In genomic region chr1:101506541-101507164, GRCh38 we compare ENCODE assay signal across 7 cellular contexts.
DNase-seq lines count a peak whose midpoint lies in the region; ATAC-seq, FAIRE-seq and TF ChIP-seq lines count a peak whose summit lies in the region.

No MANE protein-coding gene starts in this region.

- no peaks in the 10 kb centered on the region for H4K20me1 ChIP-seq in HepG2 (ENCODE audit: insufficient read depth, low read length)

- TF ChIP-seq EP300 in HepG2 (IDR thresholded peaks at IDR 0.05; ENCODE audit: low read depth in 2 of 2, low read length in 2 of 2) = no peak
- TF ChIP-seq EP300 in HepG2 (CRISPR knock-in tag; IDR thresholded peaks at IDR 0.05; ENCODE audit: borderline replicate concordance) = no peak

- intact Hi-C loops in HepG2 (cut with micrococcal nuclease; ENCODE audit: unreplicated experiment) = loop anchor here (5.0 kb wide), 1 partner anchor 926 kb away; no protein-coding TSS in a partner anchor
- intact Hi-C loops in thyroid gland (cut with DNase I) = no loop called here

- CTCF ChIA-PET in HepG2 (lab: Yijun Ruan, JAX; ENCODE audit: low intra/inter-chr PET ratio, low total read pairs) = no interaction called here

- TF ChIP-seq POLR2A in HepG2 (IDR thresholded peaks at IDR 0.05; ENCODE audit: insufficient read depth in 1 of 2, low read depth in 2 of 2, low read length in 2 of 2) = no peak
- TF ChIP-seq POLR2A in thyroid gland (IDR thresholded peaks at IDR 0.05) = no peak

- ATAC-seq in GM19397 (IDR thresholded peaks at IDR 0.05; ENCODE audit: unreplicated experiment) (peak; percentile 66), HepG2 (peak; percentile 75)

- H3K4me1 ChIP-seq in HepG2 (ENCODE audit: insufficient read depth, low read length) = no peaks in the 10 kb centered on the region
- no peaks in the 10 kb centered on the region for H3K4me1 ChIP-seq in thyroid gland

- 0% methylated on average over 1 of the region's 1 CpG for WGBS in HepG2 (ENCODE audit: low lambda C conversion rate)
- WGBS in thyroid gland, 2 donors = 55 to 96% methylated on average over 1 of the region's 1 CpG

- H3K4me3 ChIP-seq in HL-60 (replicated peaks; ENCODE audit: insufficient read depth, low read length) (no peak overlapping the region), brain microvascular endothelial cell (ENCODE audit: low read depth, low read length) (no peak overlapping the region), HepG2 (replicated peaks in 1 of 3; ENCODE audit: insufficient read depth in 1 of 3, low read depth in 2 of 3, low read length in 3 of 3) (no peak overlapping the region), thyroid gland (replicated peaks in 1 of 3) (no peak overlapping the region)

- H3K27me3 ChIP-seq in HL-60 (ENCODE audit: insufficient read depth, poor library complexity, severe bottlenecking) (no peaks in the 10 kb centered on the region), brain microvascular endothelial cell (replicated peaks) (no peaks in the 10 kb centered on the region), HepG2 (ENCODE audit: control insufficient read depth in 1 of 2, insufficient read depth in 2 of 2, low read length in 2 of 2) (no peaks in the 10 kb centered on the region), thyroid gland (no peaks in the 10 kb centered on the region)

- no peak overlapping the region for H3K27ac ChIP-seq in HL-60 (replicated peaks)
- H3K27ac ChIP-seq in brain microvascular endothelial cell = no peak overlapping the region
- H3K27ac ChIP-seq in HepG2 (ENCODE audit: extremely low read length, insufficient read depth, low read length) = no peak overlapping the region
- no peak overlapping the region for H3K27ac ChIP-seq in thyroid gland

- FAIRE-seq in HepG2 (lab: Jason Lieb, UNC) = no peak

- no peaks in the 10 kb centered on the region for H3K79me2 ChIP-seq in HepG2 (ENCODE audit: insufficient read depth, low read length)

- no TSS peak for BruUV-seq in HepG2 (replicated peaks; lab: Mats Ljungman, UMichigan)

- TF ChIP-seq CTCF in HL-60 (IDR thresholded peaks at IDR 0.05; ENCODE audit: insufficient read depth, low read length) (peak; percentile 59), brain microvascular endothelial cell (IDR thresholded peaks at IDR 0.05; ENCODE audit: low read depth, low read length, missing control alignments) (peak; percentile 68), HepG2 (CRISPR knock-in tag; IDR thresholded peaks at IDR 0.05) (peak; percentile 59), thyroid gland (IDR thresholded peaks at IDR 0.05) (peak; percentile 32 to 77 (median 38))

- H3K36me3 ChIP-seq in brain microvascular endothelial cell (replicated peaks) = no peaks in the 10 kb centered on the region
- H3K36me3 ChIP-seq in HepG2 (replicated peaks in 1 of 2; ENCODE audit: control insufficient read depth in 1 of 2, insufficient read depth in 2 of 2, low read length in 2 of 2) = no peaks in the 10 kb centered on the region
- H3K36me3 ChIP-seq in thyroid gland = no peaks in the 10 kb centered on the region

- TF ChIP-seq RAD21 in HepG2 (CRISPR knock-in tag; IDR thresholded peaks at IDR 0.05) = no peak

- DNase-seq in Daoy (ENCODE audit: low read depth) (peak; percentile 19), HL-60 (ENCODE audit: low read depth in 1 of 2, low spot score in 1 of 2) (peak; percentile 27 to 31), RKO (ENCODE audit: low spot score) (peak; percentile 29), brain microvascular endothelial cell (peak; percentile 56), HepG2 (ENCODE audit: low spot score) (peak; percentile 44), thyroid gland (peak; percentile 6 to 13)

- in situ Hi-C loops in brain microvascular endothelial cell (cut with HindIII; ENCODE audit: low pct_ligation_motif_present, low sequenced_read_pairs) = no loop called here
- in situ Hi-C loops in HepG2 (cut with HindIII; ENCODE audit: extremely low pct_ligation_motif_present, low pct_unique_long_range_greater_than_20kb) = loop anchor here (25.0 kb wide), 3 partner anchors 931 to 1956 kb away; no protein-coding TSS in a partner anchor

- no peak overlapping the region for H2AFZ ChIP-seq in HepG2 (ENCODE audit: low read length)

- no peak overlapping the region for H3K4me2 ChIP-seq in HepG2 (ENCODE audit: low read depth, low read length)

- no peak overlapping the region for H3K9ac ChIP-seq in HepG2 (ENCODE audit: insufficient read depth, low read depth, low read length)

- POLR2A ChIA-PET in HepG2 (lab: Yijun Ruan, JAX) = no interaction called here

- H3K9me3 ChIP-seq in HepG2 (ENCODE audit: low read length) = no peaks in the 10 kb centered on the region
- H3K9me3 ChIP-seq in thyroid gland = no peaks in the 10 kb centered on the region

TF ChIP-seq in HepG2, 621 proteins besides CTCF, POLR2A, EP300 and RAD21:
- no peak for TF ChIP-seq PAX8 (CRISPR knock-in tag; IDR thresholded peaks at IDR 0.05; ENCODE audit: borderline replicate concordance)
- TF ChIP-seq ZBTB20 (CRISPR knock-in tag; IDR thresholded peaks at IDR 0.05; ENCODE audit: borderline replicate concordance, low read depth) = no peak
- TF ChIP-seq RERE (CRISPR knock-in tag; IDR thresholded peaks at IDR 0.05; ENCODE audit: low read depth) = no peak
- TF ChIP-seq ATRX (CRISPR knock-in tag; IDR thresholded peaks at IDR 0.05; ENCODE audit: borderline replicate concordance) = no peak
- no peak for TF ChIP-seq ZNF724P (CRISPR knock-in tag; IDR thresholded peaks at IDR 0.05; ENCODE audit: borderline replicate concordance)
- TF ChIP-seq MTF2 (CRISPR knock-in tag; IDR thresholded peaks at IDR 0.05; ENCODE audit: borderline replicate concordance) = no peak
- no peak for TF ChIP-seq ZNF207 (IDR thresholded peaks at IDR 0.05; ENCODE audit: borderline replicate concordance)
